Comparison of ENCODE assay signal across 8 cellular contexts in the genomic region with DNA sequence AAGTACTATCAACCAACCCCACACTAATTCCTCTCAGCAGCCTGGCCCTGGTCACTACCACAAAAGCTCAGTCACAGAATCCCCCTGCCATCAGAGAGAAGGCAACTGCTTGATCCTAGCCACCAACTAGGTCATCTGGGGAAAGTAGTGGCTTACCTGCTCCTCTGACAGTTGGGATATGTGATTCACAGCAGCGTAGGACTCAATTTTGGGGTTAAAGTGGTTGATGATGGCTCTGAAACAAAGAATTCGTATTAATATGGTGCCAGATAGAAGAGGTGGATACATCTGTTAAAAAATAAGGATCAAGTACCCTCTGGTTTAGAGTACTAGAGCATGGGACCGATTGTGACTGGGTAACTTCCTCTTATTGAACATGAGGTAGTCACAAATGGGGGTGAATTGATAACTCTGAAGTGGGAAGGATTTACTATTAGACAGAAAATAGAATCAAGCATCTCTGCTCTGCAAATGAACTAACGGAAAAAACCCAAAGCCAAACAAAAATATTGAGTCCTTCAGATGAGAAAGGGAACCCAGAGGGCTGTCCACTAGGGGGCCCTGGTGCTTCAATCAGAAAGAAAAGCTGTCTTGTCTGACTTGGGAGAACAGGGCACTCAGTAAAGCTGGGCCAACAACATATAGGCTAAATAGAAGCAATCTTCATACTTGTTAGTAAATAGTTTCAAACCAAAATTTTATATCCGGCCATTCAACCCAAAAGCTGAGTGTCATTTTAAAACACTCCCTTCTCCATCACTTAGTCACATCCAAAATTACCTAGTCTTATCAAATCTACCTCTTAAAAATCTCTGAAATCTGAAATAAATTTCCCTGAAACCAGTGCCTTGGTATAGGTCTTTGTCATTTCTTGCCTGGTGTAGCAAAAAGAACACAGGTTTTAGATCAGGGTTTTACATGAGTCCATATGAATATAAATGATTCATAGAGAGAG. TPM values are rescaled to one million over a fixed set of nuclear protein-coding genes. Genes with fewer than 3 reads are reported as not detected.
DNase-seq lines count a peak whose midpoint lies in the region.

No MANE protein-coding gene starts in this region.

- intact Hi-C loops in posterior vena cava (cut with DNase I): loop anchor here (2.0 to 5.0 kb wide), 2 partner anchors 119 to 123 kb away; no protein-coding TSS in a partner anchor

- peak; percentile 61 for DNase-seq in SIG-M5 treated with dmso at 0.1 percent for 504 hours (lab: John Stamatoyannopoulos, UW; ENCODE audit: unreplicated experiment)
- DNase-seq in SIG-M5 (lab: John Stamatoyannopoulos, UW): no peak
- DNase-seq in KG1 (lab: John Stamatoyannopoulos, UW): peak; percentile 9
- DNase-seq in SK-N-DZ (ENCODE audit: low spot score): peak; percentile 62
- DNase-seq in activated naive CD4-positive, alpha-beta T cell (lab: John Stamatoyannopoulos, UW): peak; percentile 6 to 58 (median 42)
- DNase-seq in globus pallidus (ENCODE audit: low spot score): peak; percentile 81
- peak; percentile 88 for DNase-seq in posterior vena cava (ENCODE audit: low spot score)
- DNase-seq in ureter (ENCODE audit: low spot score): peak; percentile 51

RNA-seq across cellular contexts. Expression of gene KCNIP2, which starts 45.9 kb away (rescaled TPM):
- polyA plus RNA-seq in SK-N-DZ (2014; cell fraction: cytosol; rRNA removed): 1.4 and 2.2 TPM in 2 replicates
- 12.4 TPM in 2 replicates for polyA plus RNA-seq in SK-N-DZ (2014; cell fraction: nucleus; rRNA removed)
- total RNA-seq in posterior vena cava (1 to 10 TPM; 2.3 to 2.7 TPM), ureter (5.7 TPM)
